In the genomic region with DNA sequence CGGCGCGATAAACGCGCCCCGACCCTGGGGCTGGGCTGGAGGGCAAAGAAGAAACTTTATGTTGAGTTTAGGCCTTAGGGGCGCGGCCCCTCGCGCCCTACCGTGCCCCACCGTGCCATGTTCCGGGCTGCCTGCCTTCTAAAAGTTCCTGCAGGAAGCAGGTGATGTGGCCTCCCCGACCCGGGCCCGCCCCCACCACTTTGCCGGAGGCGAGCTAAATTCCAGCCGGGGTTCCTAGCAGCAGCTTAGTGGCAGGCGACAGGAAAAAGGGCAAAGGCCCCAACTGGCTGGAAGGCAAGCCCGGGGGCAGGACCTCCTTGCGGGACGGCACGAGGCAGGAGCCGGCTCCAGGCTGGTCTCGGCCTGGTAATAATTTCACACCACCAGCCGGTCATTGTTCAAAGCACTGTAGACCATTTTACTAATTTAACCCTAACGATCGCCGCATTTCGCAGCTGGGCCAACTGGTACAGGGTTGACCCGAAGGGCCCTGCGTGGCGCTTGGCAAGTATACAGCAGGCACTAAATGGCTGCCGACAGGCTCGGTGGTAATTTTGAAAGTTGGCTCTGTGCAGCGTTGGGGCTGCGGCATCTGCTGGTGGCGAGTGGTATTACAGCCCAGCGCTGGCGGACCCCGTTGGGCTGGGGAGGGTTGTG, we compare ENCODE assay signal across 8 cellular contexts. TPM values are rescaled to one million over a fixed set of nuclear protein-coding genes. Genes with fewer than 3 reads are reported as not detected.
DNase-seq lines count a peak whose midpoint lies in the region; ATAC-seq, FAIRE-seq and TF ChIP-seq lines count a peak whose summit lies in the region.

No MANE protein-coding gene starts in this region.

- CTCF ChIA-PET in HepG2 (lab: Yijun Ruan, JAX; ENCODE audit: low intra/inter-chr PET ratio, low total read pairs): interaction anchor here (3.1 kb wide), 1 partner anchor 94 kb away, joined by 39 read pairs; no protein-coding TSS in a partner anchor

- H3K9me3 ChIP-seq in BE2C: no peaks in the 10 kb centered on the region; the same call in 1 of the 2 replicates
- H3K9me3 ChIP-seq in colonic mucosa: no peaks in the 10 kb centered on the region
- no peaks in the 10 kb centered on the region for H3K9me3 ChIP-seq in HepG2 (ENCODE audit: low read length)

- H3K4me1 ChIP-seq in BE2C (no peaks in the 10 kb centered on the region; the same call in 1 of the 2 replicates), colonic mucosa (peaks cover 10% of the 10 kb centered on the region), HepG2 (ENCODE audit: insufficient read depth, low read length) (peaks cover 64% of the 10 kb centered on the region)

- peak; percentile 93 for TF ChIP-seq CTCF in BE2C (IDR thresholded peaks at IDR 0.05; ENCODE audit: low read depth, low read length)
- peak; percentile 99 for TF ChIP-seq CTCF in colonic mucosa (IDR thresholded peaks at IDR 0.05)
- peak; percentile 90 for TF ChIP-seq CTCF in HepG2 (CRISPR knock-in tag; IDR thresholded peaks at IDR 0.05)

- POLR2A ChIA-PET in HepG2 (lab: Yijun Ruan, JAX): interaction anchor here (1.0 to 1.5 kb wide), 4 partner anchors 13 to 358 kb away, joined by 3 to 4 read pairs (median 3); a partner anchor contains a TSS

- peak overlapping the region; percentile 19 for H2AFZ ChIP-seq in HepG2 (ENCODE audit: low read length)

- WGBS in HepG2 (ENCODE audit: low lambda C conversion rate): 4% methylated on average over 12 of the region's 42 CpGs

- H3K36me3 ChIP-seq in BE2C: no peaks in the 10 kb centered on the region
- H3K36me3 ChIP-seq in colonic mucosa: no peaks in the 10 kb centered on the region
- 0 out of 5 replicates have a peak, but pooled peaks cover 0 to 1% of the 10 kb centered on the region in 2 experiments for H3K36me3 ChIP-seq in HepG2 (replicated peaks in 1 of 2; ENCODE audit: control insufficient read depth in 1 of 2, insufficient read depth in 2 of 2, low read length in 2 of 2)

- peak; percentile 83 for TF ChIP-seq RAD21 in HepG2 (CRISPR knock-in tag; IDR thresholded peaks at IDR 0.05)

- H3K27ac ChIP-seq in colonic mucosa: no peak overlapping the region
- H3K27ac ChIP-seq in HepG2 (ENCODE audit: extremely low read length, insufficient read depth, low read length): peak overlapping the region; percentile 62

- H3K9ac ChIP-seq in colonic mucosa (ENCODE audit: low read depth in 2 of 2, low read length in 2 of 2) (peak overlapping the region; percentile 28 to 55), HepG2 (ENCODE audit: insufficient read depth, low read depth, low read length) (peak overlapping the region; percentile 70)

- intact Hi-C loops in colonic mucosa (cut with DNase I) (loop anchor here (1.0 to 2.0 kb wide), 2 partner anchors 64 to 95 kb away; no protein-coding TSS in a partner anchor), HepG2 (cut with micrococcal nuclease; ENCODE audit: unreplicated experiment) (loop anchor here (1.0 kb wide), 1 partner anchor 95 kb away; no protein-coding TSS in a partner anchor)

- in situ Hi-C loops in HepG2 (cut with HindIII; ENCODE audit: extremely low pct_ligation_motif_present, low pct_unique_long_range_greater_than_20kb): no loop called here

- no peak for TF ChIP-seq EP300 in HepG2 (IDR thresholded peaks at IDR 0.05; ENCODE audit: low read depth in 2 of 2, low read length in 2 of 2)
- TF ChIP-seq EP300 in HepG2 (CRISPR knock-in tag; IDR thresholded peaks at IDR 0.05; ENCODE audit: borderline replicate concordance): peak; percentile 40; the same call in 1 of the 2 replicates

- H3K4me3 ChIP-seq in BE2C (ENCODE audit: low read depth, low read length) (peak overlapping the region; percentile 21), colonic mucosa (peak overlapping the region; percentile 39), HepG2 (replicated peaks in 1 of 3; ENCODE audit: insufficient read depth in 1 of 3, low read depth in 2 of 3, low read length in 3 of 3) (peak overlapping the region; percentile 27 to 78 (median 55))

- BruUV-seq in HepG2 (replicated peaks; lab: Mats Ljungman, UMichigan): TSS peak; percentile 78

- peak; percentile 60 for FAIRE-seq in HepG2 (lab: Jason Lieb, UNC)

- peaks cover 10% of the 10 kb centered on the region for H3K79me2 ChIP-seq in HepG2 (ENCODE audit: insufficient read depth, low read length)

- 0 out of 4 replicates have a peak, but pooled peaks of 1 of the 2 experiments have one; percentile 12 for TF ChIP-seq POLR2A in HepG2 (IDR thresholded peaks at IDR 0.05; ENCODE audit: insufficient read depth in 1 of 2, low read depth in 2 of 2, low read length in 2 of 2)

- H3K4me2 ChIP-seq in HepG2 (ENCODE audit: low read depth, low read length): peak overlapping the region; percentile 80

- H3K27me3 ChIP-seq in BE2C (peaks cover 31% of the 10 kb centered on the region), colonic mucosa (no peaks in the 10 kb centered on the region), HepG2 (ENCODE audit: control insufficient read depth in 1 of 2, insufficient read depth in 2 of 2, low read length in 2 of 2) (no peaks in the 10 kb centered on the region)

- no peaks in the 10 kb centered on the region; the same call in 1 of the 2 replicates for H4K20me1 ChIP-seq in HepG2 (ENCODE audit: insufficient read depth, low read length)

- DNase-seq in BE2C (peak; percentile 66), NCI-H1694 (lab: John Stamatoyannopoulos, UW) (peak; percentile 78), colonic mucosa (peak; percentile 87), HepG2 (ENCODE audit: low spot score) (peak; percentile 38)
- peak; percentile 74 to 79 for DNase-seq in activated CD4-positive, alpha-beta T cell treated with anti-CD3 and anti-CD28 coated beads for 24 hours (ENCODE audit: low read depth in 2 of 2)
- DNase-seq in stimulated activated CD4-positive, alpha-beta T cell treated with anti-CD3 and anti-CD28 coated beads, Interleukin-4, amount 100 ng/mL, for 1 hour: peak; percentile 83

- ATAC-seq in GM19455 (IDR thresholded peaks at IDR 0.05; ENCODE audit: unreplicated experiment) (peak; percentile 23), HepG2 (peak; percentile 52), HG02623 (IDR thresholded peaks at IDR 0.05; ENCODE audit: unreplicated experiment) (no peak)

TF ChIP-seq in HepG2, 621 proteins besides CTCF, POLR2A, EP300 and RAD21 (continues in another document):
- TF ChIP-seq, protein P1, sequence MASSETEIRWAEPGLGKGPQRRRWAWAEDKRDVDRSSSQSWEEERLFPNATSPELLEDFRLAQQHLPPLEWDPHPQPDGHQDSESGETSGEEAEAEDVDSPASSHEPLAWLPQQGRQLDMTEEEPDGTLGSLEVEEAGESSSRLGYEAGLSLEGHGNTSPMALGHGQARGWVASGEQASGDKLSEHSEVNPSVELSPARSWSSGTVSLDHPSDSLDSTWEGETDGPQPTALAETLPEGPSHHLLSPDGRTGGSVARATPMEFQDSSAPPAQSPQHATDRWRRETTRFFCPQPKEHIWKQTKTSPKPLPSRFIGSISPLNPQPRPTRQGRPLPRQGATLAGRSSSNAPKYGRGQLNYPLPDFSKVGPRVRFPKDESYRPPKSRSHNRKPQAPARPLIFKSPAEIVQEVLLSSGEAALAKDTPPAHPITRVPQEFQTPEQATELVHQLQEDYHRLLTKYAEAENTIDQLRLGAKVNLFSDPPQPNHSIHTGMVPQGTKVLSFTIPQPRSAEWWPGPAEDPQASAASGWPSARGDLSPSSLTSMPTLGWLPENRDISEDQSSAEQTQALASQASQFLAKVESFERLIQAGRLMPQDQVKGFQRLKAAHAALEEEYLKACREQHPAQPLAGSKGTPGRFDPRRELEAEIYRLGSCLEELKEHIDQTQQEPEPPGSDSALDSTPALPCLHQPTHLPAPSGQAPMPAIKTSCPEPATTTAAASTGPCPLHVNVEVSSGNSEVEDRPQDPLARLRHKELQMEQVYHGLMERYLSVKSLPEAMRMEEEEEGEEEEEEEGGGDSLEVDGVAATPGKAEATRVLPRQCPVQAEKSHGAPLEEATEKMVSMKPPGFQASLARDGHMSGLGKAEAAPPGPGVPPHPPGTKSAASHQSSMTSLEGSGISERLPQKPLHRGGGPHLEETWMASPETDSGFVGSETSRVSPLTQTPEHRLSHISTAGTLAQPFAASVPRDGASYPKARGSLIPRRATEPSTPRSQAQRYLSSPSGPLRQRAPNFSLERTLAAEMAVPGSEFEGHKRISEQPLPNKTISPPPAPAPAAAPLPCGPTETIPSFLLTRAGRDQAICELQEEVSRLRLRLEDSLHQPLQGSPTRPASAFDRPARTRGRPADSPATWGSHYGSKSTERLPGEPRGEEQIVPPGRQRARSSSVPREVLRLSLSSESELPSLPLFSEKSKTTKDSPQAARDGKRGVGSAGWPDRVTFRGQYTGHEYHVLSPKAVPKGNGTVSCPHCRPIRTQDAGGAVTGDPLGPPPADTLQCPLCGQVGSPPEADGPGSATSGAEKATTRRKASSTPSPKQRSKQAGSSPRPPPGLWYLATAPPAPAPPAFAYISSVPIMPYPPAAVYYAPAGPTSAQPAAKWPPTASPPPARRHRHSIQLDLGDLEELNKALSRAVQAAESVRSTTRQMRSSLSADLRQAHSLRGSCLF (CRISPR knock-in tag; IDR thresholded peaks at IDR 0.05; ENCODE audit: borderline replicate concordance): 0 out of 2 replicates have a peak, but pooled peaks have one; percentile 16
- 0 out of 2 replicates have a peak, but pooled peaks have one; percentile 48 for TF ChIP-seq HOXA5 (CRISPR knock-in tag; IDR thresholded peaks at IDR 0.05)

RNA-seq across cellular contexts. Expression of a gene that starts 0.9 kb away (rescaled TPM):
- 23.6 TPM for polyA plus RNA-seq in BE2C (2012; ENCODE audit: insufficient read depth, insufficient read length, low read depth)
- 10 to 100 TPM; 45.6 to 48.0 TPM for total RNA-seq in colonic mucosa
- total RNA-seq in HepG2 (2016; rRNA removed; fragmentation: Illumina TruSeq; extraction: Trizol): 10.4 and 11.7 TPM in 2 replicates
- 7.1 and 8.3 TPM in 2 replicates for total RNA-seq in HepG2 (2016; cell fraction: cytosol; rRNA removed; fragmentation: Illumina TruSeq; extraction: Trizol; ENCODE audit: low read depth)
- 7.7 and 11.4 TPM in 2 replicates for total RNA-seq in HepG2 (2016; cell fraction: insoluble cytoplasmic fraction; rRNA removed; fragmentation: Illumina TruSeq; extraction: Trizol)
- total RNA-seq in HepG2 (2016; cell fraction: membrane; rRNA removed; fragmentation: Illumina TruSeq; extraction: Trizol): 8.7 and 9.6 TPM in 2 replicates
- 17.4 and 18.0 TPM in 2 replicates for total RNA-seq in HepG2 (2016; cell fraction: nucleus; rRNA removed; fragmentation: Illumina TruSeq; extraction: Trizol)
- 3.6 and 4.3 TPM in 2 replicates for polyA plus RNA-seq in HepG2 (2011; rRNA removed)
- polyA plus RNA-seq in HepG2 (2011; cell fraction: cytosol; rRNA removed): 2.3 and 3.2 TPM in 2 replicates
- 11.4 and 12.1 TPM in 2 replicates for polyA plus RNA-seq in HepG2 (2011; cell fraction: nucleus; rRNA removed)
- polyA plus RNA-seq in HepG2 (2012): 3.7 and 5.3 TPM in 2 replicates
- polyA plus RNA-seq in HepG2 (2016; cell fraction: cytosol; fragmentation: Illumina TruSeq; extraction: Trizol; ENCODE audit: low read depth): 5.2 and 5.3 TPM in 2 replicates
- polyA plus RNA-seq in HepG2 (2016; cell fraction: insoluble cytoplasmic fraction; fragmentation: Illumina TruSeq; extraction: Trizol; ENCODE audit: low read depth): 8.0 and 9.8 TPM in 2 replicates
- 5.3 and 5.8 TPM in 2 replicates for polyA plus RNA-seq in HepG2 (2016; cell fraction: membrane; fragmentation: Illumina TruSeq; extraction: Trizol; ENCODE audit: low read depth)
- polyA plus RNA-seq in HepG2 (2016; cell fraction: nucleus; fragmentation: Illumina TruSeq; extraction: Trizol; ENCODE audit: insufficient read depth, low read depth): 18.1 and 18.5 TPM in 2 replicates
- polyA minus RNA-seq in HepG2 (2011; rRNA and poly(A)+ RNA removed; ENCODE audit: low replicate concordance): 12.3 and 15.2 TPM in 2 replicates
- polyA minus RNA-seq in HepG2 (2011; cell fraction: cytosol; rRNA and poly(A)+ RNA removed): 4.3 and 4.5 TPM in 2 replicates
- polyA minus RNA-seq in HepG2 (2011; cell fraction: nucleus; rRNA and poly(A)+ RNA removed): 14.3 and 24.1 TPM in 2 replicates
